ENCODE assay signal across 1 cellular context in genomic region chr3:73765878-73766564, GRCh38.
TF ChIP-seq lines count a peak whose summit lies in the region.

No MANE protein-coding gene starts in this region.

TF ChIP-seq in GM23338, 12 proteins besides CTCF, POLR2A, EP300 and RAD21 (continued from another document):
- TF ChIP-seq ZNF462 (CRISPR knock-in tag; IDR thresholded peaks at IDR 0.05) (no peak), ETS1 (IDR thresholded peaks at IDR 0.05) (no peak), CREB1 (CRISPR knock-in tag; IDR thresholded peaks at IDR 0.05; ENCODE audit: low read depth) (no peak), ZNF114 (CRISPR knock-in tag; IDR thresholded peaks at IDR 0.05) (no peak), ZNF331 (CRISPR knock-in tag; IDR thresholded peaks at IDR 0.05; ENCODE audit: low read depth) (no peak), NANOG (IDR thresholded peaks at IDR 0.05; ENCODE audit: borderline replicate concordance) (no peak)
- TF ChIP-seq, protein P1, sequence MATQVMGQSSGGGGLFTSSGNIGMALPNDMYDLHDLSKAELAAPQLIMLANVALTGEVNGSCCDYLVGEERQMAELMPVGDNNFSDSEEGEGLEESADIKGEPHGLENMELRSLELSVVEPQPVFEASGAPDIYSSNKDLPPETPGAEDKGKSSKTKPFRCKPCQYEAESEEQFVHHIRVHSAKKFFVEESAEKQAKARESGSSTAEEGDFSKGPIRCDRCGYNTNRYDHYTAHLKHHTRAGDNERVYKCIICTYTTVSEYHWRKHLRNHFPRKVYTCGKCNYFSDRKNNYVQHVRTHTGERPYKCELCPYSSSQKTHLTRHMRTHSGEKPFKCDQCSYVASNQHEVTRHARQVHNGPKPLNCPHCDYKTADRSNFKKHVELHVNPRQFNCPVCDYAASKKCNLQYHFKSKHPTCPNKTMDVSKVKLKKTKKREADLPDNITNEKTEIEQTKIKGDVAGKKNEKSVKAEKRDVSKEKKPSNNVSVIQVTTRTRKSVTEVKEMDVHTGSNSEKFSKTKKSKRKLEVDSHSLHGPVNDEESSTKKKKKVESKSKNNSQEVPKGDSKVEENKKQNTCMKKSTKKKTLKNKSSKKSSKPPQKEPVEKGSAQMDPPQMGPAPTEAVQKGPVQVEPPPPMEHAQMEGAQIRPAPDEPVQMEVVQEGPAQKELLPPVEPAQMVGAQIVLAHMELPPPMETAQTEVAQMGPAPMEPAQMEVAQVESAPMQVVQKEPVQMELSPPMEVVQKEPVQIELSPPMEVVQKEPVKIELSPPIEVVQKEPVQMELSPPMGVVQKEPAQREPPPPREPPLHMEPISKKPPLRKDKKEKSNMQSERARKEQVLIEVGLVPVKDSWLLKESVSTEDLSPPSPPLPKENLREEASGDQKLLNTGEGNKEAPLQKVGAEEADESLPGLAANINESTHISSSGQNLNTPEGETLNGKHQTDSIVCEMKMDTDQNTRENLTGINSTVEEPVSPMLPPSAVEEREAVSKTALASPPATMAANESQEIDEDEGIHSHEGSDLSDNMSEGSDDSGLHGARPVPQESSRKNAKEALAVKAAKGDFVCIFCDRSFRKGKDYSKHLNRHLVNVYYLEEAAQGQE (IDR thresholded peaks at IDR 0.05; ENCODE audit: unreplicated experiment), result no peak
